In genomic region chr17:43581130-43581529, GRCh38 we compare ENCODE assay signal across 20 cellular contexts. TPM values are rescaled to one million over a fixed set of nuclear protein-coding genes. Genes with fewer than 3 reads are reported as not detected.
"Had no signal": no experiment of that assay in that cellular context is flagged by ENCODE, and none has a peak within 500 bp of the region (broad histone marks: within the 10 kb centered on the region; RNA-seq: fewer than 3 reads in every experiment).

No MANE protein-coding gene starts in this region.

- ATAC-seq: natural killer cell; stimulated activated naive B cell treated with anti-CD40 and anti-IgM and Interleukin-4, amounts not matched to agents 10 μg/mL and 1 μg/mL and 100 μg/mL, for 72 hours; WTC11 had no signal

- H3K36me3 ChIP-seq: neutrophil, ovary, prostate gland, upper lobe of left lung had no signal

- FAIRE-seq: bronchial epithelial cell, keratinocyte, small intestine had no signal

- H3K27me3 ChIP-seq: ovary, testis, upper lobe of left lung had no signal

- H3K27ac ChIP-seq: coronary artery, epithelial cell of prostate, neutrophil, ovary, prostate gland, testis, upper lobe of left lung had no signal

- H3K4me3 ChIP-seq: coronary artery, ovary, prostate gland, testis, upper lobe of left lung had no signal

- DNase-seq: activated naive CD4-positive, alpha-beta T cell; activated naive CD8-positive, alpha-beta T cell treated with anti-CD3 and anti-CD28 coated beads for 36 hours; activated T-cell treated with anti-CD3 and anti-CD28 coated beads, Interleukin-2, amount 50 U/mL, for 1 hour; cerebellar nuclear complex; natural killer cell; ovary; stimulated activated CD4-positive, alpha-beta T cell treated with anti-CD3 and anti-CD28 coated beads, Interleukin-15, amount 100 ng/mL, for 24 hours; stimulated activated naive B cell treated with anti-CD40 and anti-IgM and Interleukin-4, amounts not matched to agents 10 μg/mL and 1 μg/mL and 100 μg/mL, for 72 hours; T-helper 1 cell; T1000; testis; upper lobe of left lung had no signal

- H3K9me3 ChIP-seq: neutrophil, ovary, prostate gland, testis, upper lobe of left lung had no signal

- H3K4me1 ChIP-seq: prostate gland had no signal

RNA-seq across cellular contexts. Expression of gene ETV4, which starts 35.0 kb away (rescaled TPM):
- total RNA-seq: natural killer cell had no signal
